29 cellular contexts compared by ENCODE assay signal in the genomic region with DNA sequence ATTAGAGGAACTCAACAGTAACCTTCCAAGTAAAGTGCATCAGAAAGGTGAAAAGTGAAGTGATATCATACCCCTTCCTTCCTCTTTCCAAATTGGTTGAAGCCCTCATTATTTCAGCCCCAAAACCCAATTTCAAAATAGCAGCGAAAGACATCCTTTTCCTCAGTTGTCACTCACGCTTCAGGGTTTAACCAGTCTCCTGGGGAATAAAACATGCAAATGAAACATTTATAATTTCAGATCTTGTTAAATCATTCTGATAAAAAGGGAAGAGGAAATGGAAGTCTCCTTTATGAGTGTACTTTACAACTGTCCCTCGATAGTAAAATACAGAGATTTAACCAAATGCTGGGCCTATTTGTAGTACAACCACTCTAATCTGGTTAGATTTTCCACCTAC. TPM values are rescaled to one million over a fixed set of nuclear protein-coding genes. Genes with fewer than 3 reads are reported as not detected.
DNase-seq lines count a peak whose midpoint lies in the region; ATAC-seq, FAIRE-seq and TF ChIP-seq lines count a peak whose summit lies in the region.
"Had no signal": no experiment of that assay in that cellular context is flagged by ENCODE, and none has a peak within 500 bp of the region (broad histone marks: within the 10 kb centered on the region; RNA-seq: fewer than 3 reads in every experiment).

No MANE protein-coding gene starts in this region.

- H3K27me3 ChIP-seq in BLaER1 (no peaks in the 10 kb centered on the region), GM23248 (replicated peaks; ENCODE audit: insufficient read depth) (0 out of 2 replicates have a peak, but pooled peaks cover 4% of the 10 kb centered on the region), upper lobe of left lung (no peaks in the 10 kb centered on the region)
- H3K27me3 ChIP-seq: cardiac muscle cell, stomach, transverse colon had no signal

- ATAC-seq in HG03060 (IDR thresholded peaks at IDR 0.05; ENCODE audit: low read depth, unreplicated experiment) (peak; percentile 37), memory B cell (ENCODE audit: low read depth) (peak; percentile 60), upper lobe of left lung (ENCODE audit: low FRiP score in 2 of 2) (no peak)
- ATAC-seq: activated CD8-positive, alpha-beta memory T cell treated with anti-CD3 and anti-CD28 coated beads, Interleukin-2, amount 10 ng/mL, durations not matched to agents 7 days and 5 days; naive thymus-derived CD8-positive, alpha-beta T cell; right cardiac atrium had no signal

- H3K27ac ChIP-seq in BLaER1 (no peak overlapping the region; the same call in 1 of the 2 replicates), GM23248 (no peak overlapping the region), upper lobe of left lung (peak overlapping the region in 1 of 4 donors; percentile 40)
- H3K27ac ChIP-seq: cardiac muscle cell, parathyroid adenoma, stomach had no signal

- H3K4me3 Mint-ChIP-seq in memory B cell: peak overlapping the region; percentile 3
- H3K4me3 Mint-ChIP-seq: activated CD4-positive, alpha-beta T cell treated with anti-CD3 and anti-CD28 coated beads, Interleukin-2, amount 10 ng/mL, durations not matched to agents 24 days and 14 days; activated CD8-positive, alpha-beta memory T cell treated with anti-CD3 and anti-CD28 coated beads, Interleukin-2, amount 10 ng/mL, durations not matched to agents 7 days and 5 days; activated naive CD4-positive, alpha-beta T cell treated with anti-CD3 and anti-CD28 coated beads, Interleukin-2, amount 50 U/mL, for 24 hours; activated T-helper 1 cell treated with anti-CD3 and anti-CD28 coated beads, Interleukin-12 subunit alpha, Interleukin-12 subunit beta, Interleukin-2, Interleukin-4 antibody, amounts not matched to agents 30 ng/mL and 10 ng/mL and 1 ng/mL, durations not matched to agents 14 hours and 24 hours and 36 hours; CD4-positive, CD25-positive, alpha-beta regulatory T cell; naive thymus-derived CD8-positive, alpha-beta T cell had no signal

- H4K20me1 ChIP-seq in BLaER1 (no peaks in the 10 kb centered on the region), GM23248 (ENCODE audit: insufficient read depth) (no peaks in the 10 kb centered on the region)

- TF ChIP-seq POLR2A in upper lobe of left lung (IDR thresholded peaks at IDR 0.05): no peak

- H3K27me3 Mint-ChIP-seq in memory B cell: peaks cover 5% of the 10 kb centered on the region
- H3K27me3 Mint-ChIP-seq: activated CD8-positive, alpha-beta memory T cell treated with anti-CD3 and anti-CD28 coated beads, Interleukin-2, amount 10 ng/mL, durations not matched to agents 7 days and 5 days; activated naive CD4-positive, alpha-beta T cell treated with anti-CD3 and anti-CD28 coated beads, Interleukin-2, amount 50 U/mL, for 24 hours had no signal

- H3K4me1 ChIP-seq in BLaER1 (peaks cover 80% of the 10 kb centered on the region), GM23248 (ENCODE audit: insufficient read depth) (no peaks in the 10 kb centered on the region), upper lobe of left lung (peaks cover 0 to 10% (median 5%) of the 10 kb centered on the region in 4 donors)

- H3K4me2 ChIP-seq in BLaER1 (peak overlapping the region; percentile 74), GM23248 (ENCODE audit: unreplicated experiment) (no peak overlapping the region)

- H3K36me3 Mint-ChIP-seq in memory B cell: no peaks in the 10 kb centered on the region
- H3K36me3 Mint-ChIP-seq: activated CD8-positive, alpha-beta memory T cell treated with anti-CD3 and anti-CD28 coated beads, Interleukin-2, amount 10 ng/mL, durations not matched to agents 7 days and 5 days; activated naive CD4-positive, alpha-beta T cell treated with anti-CD3 and anti-CD28 coated beads, Interleukin-2, amount 50 U/mL, for 24 hours; CD4-positive, CD25-positive, alpha-beta regulatory T cell; naive thymus-derived CD8-positive, alpha-beta T cell had no signal

- FAIRE-seq in GM19239 (lab: Jason Lieb, UNC): no peak

- no peak for TF ChIP-seq CTCF in upper lobe of left lung (IDR thresholded peaks at IDR 0.05)

- no peak overlapping the region for H2AFZ ChIP-seq in GM23248
- H2AFZ ChIP-seq: parathyroid adenoma had no signal

- no peak overlapping the region for H3K27ac Mint-ChIP-seq in memory B cell
- H3K27ac Mint-ChIP-seq: activated CD4-positive, alpha-beta T cell treated with anti-CD3 and anti-CD28 coated beads, Interleukin-2, amount 10 ng/mL, durations not matched to agents 24 days and 14 days; activated CD8-positive, alpha-beta memory T cell treated with anti-CD3 and anti-CD28 coated beads, Interleukin-2, amount 10 ng/mL, durations not matched to agents 7 days and 5 days; activated naive CD4-positive, alpha-beta T cell treated with anti-CD3 and anti-CD28 coated beads, Interleukin-2, amount 50 U/mL, for 24 hours; activated T-helper 1 cell treated with anti-CD3 and anti-CD28 coated beads, Interleukin-12 subunit alpha, Interleukin-12 subunit beta, Interleukin-2, Interleukin-4 antibody, amounts not matched to agents 30 ng/mL and 10 ng/mL and 1 ng/mL, durations not matched to agents 14 hours and 24 hours and 36 hours; CD4-positive, CD25-positive, alpha-beta regulatory T cell had no signal

- H3K4me3 ChIP-seq in BLaER1 (no peak overlapping the region), GM23248 (no peak overlapping the region), upper lobe of left lung (no peak overlapping the region)
- H3K4me3 ChIP-seq: cardiac muscle cell, stomach, transverse colon had no signal

- 19 to 36% methylated on average over 3 of the region's 3 CpGs for WGBS in GM23248 (ENCODE audit: low coverage in 1 of 2, low lambda C conversion rate in 2 of 2, missing lambda C conversion rate in 2 of 2), 2 experiments
- 58 to 62% methylated on average over 3 of the region's 3 CpGs for WGBS in upper lobe of left lung, 2 donors

- no peaks in the 10 kb centered on the region for H3K9me3 Mint-ChIP-seq in memory B cell
- H3K9me3 Mint-ChIP-seq: activated CD4-positive, alpha-beta T cell treated with anti-CD3 and anti-CD28 coated beads, Interleukin-2, amount 10 ng/mL, durations not matched to agents 24 days and 14 days; activated naive CD4-positive, alpha-beta T cell treated with anti-CD3 and anti-CD28 coated beads, Interleukin-2, amount 50 U/mL, for 24 hours; activated T-helper 1 cell treated with anti-CD3 and anti-CD28 coated beads, Interleukin-12 subunit alpha, Interleukin-12 subunit beta, Interleukin-2, Interleukin-4 antibody, amounts not matched to agents 30 ng/mL and 10 ng/mL and 1 ng/mL, durations not matched to agents 14 hours and 24 hours and 36 hours; CD4-positive, CD25-positive, alpha-beta regulatory T cell; naive thymus-derived CD8-positive, alpha-beta T cell had no signal

- no peaks in the 10 kb centered on the region for H3F3A ChIP-seq in GM23248 (ENCODE audit: insufficient read depth)

- no peak overlapping the region for H3K9ac ChIP-seq in BLaER1
- H3K9ac ChIP-seq in GM23248: no peak overlapping the region
- H3K9ac ChIP-seq: parathyroid adenoma had no signal

- H3K36me3 ChIP-seq in BLaER1 (no peaks in the 10 kb centered on the region), GM23248 (ENCODE audit: low read depth) (no peaks in the 10 kb centered on the region), upper lobe of left lung (no peaks in the 10 kb centered on the region)
- H3K36me3 ChIP-seq: cardiac muscle cell, stomach, transverse colon had no signal

- TF ChIP-seq EP300 in upper lobe of left lung (IDR thresholded peaks at IDR 0.05): no peak

- no peaks in the 10 kb centered on the region for H3K9me2 ChIP-seq in GM23248 (ENCODE audit: insufficient read depth)

- DNase-seq in NOMO-1 treated with dmso at 0.1 percent for 144 hours (lab: John Stamatoyannopoulos, UW; ENCODE audit: unreplicated experiment) (peak; percentile 32), memory B cell (ENCODE audit: low spot score in 2 of 2) (no peak), GM19239 (ENCODE audit: insufficient read length, low spot score) (no peak), GM23248 (no peak), kidney tubule cell (ENCODE audit: low spot score) (no peak), upper lobe of left lung (no peak)
- DNase-seq: activated CD4-positive, alpha-beta T cell treated with anti-CD3 and anti-CD28 coated beads, Interleukin-2, amount 10 ng/mL, durations not matched to agents 24 days and 14 days; activated CD8-positive, alpha-beta memory T cell treated with anti-CD3 and anti-CD28 coated beads, Interleukin-2, amount 10 ng/mL, durations not matched to agents 7 days and 5 days; anterior cingulate cortex; CD4-positive, CD25-positive, alpha-beta regulatory T cell; dermis blood vessel endothelial cell; glutamatergic neuron; mesendoderm; naive thymus-derived CD8-positive, alpha-beta T cell; NCI-H1436 treated with DMSO at 0.1 percent for 48 hours; NCI-H526 treated with DMSO at 0.1 percent for 48 hours; OCI-M1; right cardiac atrium; Right ventricle myocardium superior; stimulated activated CD4-positive, alpha-beta T cell treated with anti-CD3 and anti-CD28 coated beads, Interleukin-12 subunit alpha, Interleukin-12 subunit beta, amount 100 ng/mL, for 4 hours; stomach; T-helper 1 cell; transverse colon had no signal

- no peaks in the 10 kb centered on the region for H3K79me2 ChIP-seq in GM23248 (ENCODE audit: insufficient read depth)
- H3K79me2 ChIP-seq: parathyroid adenoma had no signal

- H3K4me1 Mint-ChIP-seq in memory B cell: peaks cover 5% of the 10 kb centered on the region
- H3K4me1 Mint-ChIP-seq: activated naive CD4-positive, alpha-beta T cell treated with anti-CD3 and anti-CD28 coated beads, Interleukin-2, amount 50 U/mL, for 24 hours; CD4-positive, CD25-positive, alpha-beta regulatory T cell had no signal

- in situ Hi-C loops in GM23248 (cut with MboI): no loop called here

- H3K9me3 ChIP-seq in BLaER1 (no peaks in the 10 kb centered on the region), GM23248 (ENCODE audit: low read depth) (no peaks in the 10 kb centered on the region), upper lobe of left lung (no peaks in the 10 kb centered on the region)
- H3K9me3 ChIP-seq: stomach, transverse colon had no signal

RNA-seq across cellular contexts. Expression of gene TRPM6, which starts 22.5 kb away (rescaled TPM):
- not detected in 2 replicates for total RNA-seq in GM23248 (2014; rRNA removed; shearing (Covaris generic))
- not detected in 2 replicates for polyA plus RNA-seq in GM23248 (2016; fragmentation: Nextera tagmentation; extraction: Ambion mirVana)
- 1 to 10 TPM in 3 of 6 donors, under 1 TPM in 3; under 0.01 to 3.0 (median 1.3) TPM for total RNA-seq in upper lobe of left lung
- total RNA-seq: activated CD8-positive, alpha-beta memory T cell treated with anti-CD3 and anti-CD28 coated beads, Interleukin-2, amount 10 ng/mL, durations not matched to agents 7 days and 5 days; naive thymus-derived CD8-positive, alpha-beta T cell had no signal
- polyA plus RNA-seq: cardiac muscle cell; CD4-positive, CD25-positive, alpha-beta regulatory T cell; naive thymus-derived CD8-positive, alpha-beta T cell had no signal

Comparison
In these comparisons a context has a peak if more than half of its experiments do, and no peak if none do; other contexts are left out.
1. ATAC-seq: peak in HG03060 (single experiment) and memory B cell (single experiment); none in upper lobe of left lung (0 of 2).